ENCODE assay signal across 21 cellular contexts in genomic region chr3:109644332-109644731, GRCh38.
DNase-seq lines count a peak whose midpoint lies in the region; ATAC-seq, FAIRE-seq and TF ChIP-seq lines count a peak whose summit lies in the region.
"Had no signal": no experiment of that assay in that cellular context is flagged by ENCODE, and none has a peak within 500 bp of the region (broad histone marks: within the 10 kb centered on the region; RNA-seq: fewer than 3 reads in every experiment).

No MANE protein-coding gene starts in this region.

- no peak overlapping the region for H3K4me3 ChIP-seq in A549
- H3K4me3 ChIP-seq in HCT116 (replicated peaks in 1 of 2; ENCODE audit: low read depth in 1 of 2, low read length in 2 of 2): no peak overlapping the region
- H3K4me3 ChIP-seq in PC-3 (ENCODE audit: low read length): no peak overlapping the region
- H3K4me3 ChIP-seq: BLaER1 treated with 17β-estradiol and CSF1 and Interleukin-3, amounts not matched to agents 10 nM and 100 nM; GM12878 had no signal

- H3K36me3 ChIP-seq in HCT116 (ENCODE audit: control insufficient read depth in 1 of 2, insufficient read depth in 2 of 2, low read length in 2 of 2): no peaks in the 10 kb centered on the region
- no peaks in the 10 kb centered on the region for H3K36me3 ChIP-seq in PC-3 (ENCODE audit: low read depth, low read length)
- H3K36me3 ChIP-seq: BLaER1 treated with 17β-estradiol and CSF1 and Interleukin-3, amounts not matched to agents 10 nM and 100 nM had no signal

- H3K9me3 ChIP-seq in A549 (no peaks in the 10 kb centered on the region), HCT116 (ENCODE audit: control insufficient read depth in 1 of 2, insufficient read depth in 1 of 2, low read depth in 1 of 2, low read length in 2 of 2) (no peaks in the 10 kb centered on the region), PC-3 (ENCODE audit: low read length) (no peaks in the 10 kb centered on the region)
- H3K9me3 ChIP-seq: Caco-2 had no signal

- H3K9me2 ChIP-seq in HCT116 (ENCODE audit: insufficient read depth): no peaks in the 10 kb centered on the region
- H3K9me2 ChIP-seq in PC-3 (replicated peaks; ENCODE audit: low read length): no peaks in the 10 kb centered on the region

- H3K79me2 ChIP-seq in HCT116 (ENCODE audit: insufficient read depth, low read length) (no peaks in the 10 kb centered on the region), PC-3 (ENCODE audit: low read length) (no peaks in the 10 kb centered on the region)

- DNase-seq in A549 (ENCODE audit: low read depth in 1 of 2, low spot score in 1 of 2): no peak
- DNase-seq in HCT116 (ENCODE audit: low read depth, low spot score): no peak
- DNase-seq in PC-3: no peak
- no peak for DNase-seq in RCC 7860 (ENCODE audit: low spot score)
- DNase-seq in NCI-H510A treated with DMSO at 0.1 percent for 48 hours (lab: John Stamatoyannopoulos, UW): no peak
- DNase-seq in SW 1271 (lab: John Stamatoyannopoulos, UW): no peak
- DNase-seq in DMS153 (lab: John Stamatoyannopoulos, UW): no peak
- DNase-seq: AML-193; Caco-2; CD4-positive, alpha-beta T cell; CD8-positive, alpha-beta T cell; DMS79; DND-41; GDM1 had no signal

- H3K4me2 ChIP-seq in A549 (peak overlapping the region; percentile 39), HCT116 (ENCODE audit: low read length) (peak overlapping the region; percentile 42; the same call in 1 of the 2 replicates), PC-3 (ENCODE audit: low read length) (peak overlapping the region; percentile 32; the same call in 1 of the 2 replicates)
- H3K4me2 ChIP-seq: BLaER1 treated with 17β-estradiol and CSF1 and Interleukin-3, amounts not matched to agents 10 nM and 100 nM had no signal

- H3K27ac ChIP-seq in A549 (peak overlapping the region in 1 of 2 experiments; percentile 59; a peak in 2 of 6 replicates), HCT116 (ENCODE audit: low read depth, low read length) (no peak overlapping the region), PC-3 (ENCODE audit: low read length) (peak overlapping the region; percentile 77)
- H3K27ac ChIP-seq: BLaER1 treated with 17β-estradiol and CSF1 and Interleukin-3, amounts not matched to agents 10 nM and 100 nM; C4-2B had no signal

- 85% methylated on average over 2 of the region's 2 CpGs for WGBS in A549 (ENCODE audit: missing lambda C conversion rate)

- ATAC-seq in A549 (no peak), HCT116 (no peak), PC-3 (no peak)
- ATAC-seq: CD8-positive, alpha-beta T cell; GM12878 had no signal

- FAIRE-seq in A549 (lab: Jason Lieb, UNC) (no peak), RCC 7860 (lab: Jason Lieb, UNC) (peak; percentile 7)
- FAIRE-seq: A204.1, D721Med, GM12878, GM12892, GM18507 had no signal

- H3K27me3 ChIP-seq in HCT116 (ENCODE audit: insufficient read depth, low read length) (no peaks in the 10 kb centered on the region), PC-3 (ENCODE audit: low read length) (no peaks in the 10 kb centered on the region)
- H3K27me3 ChIP-seq: BLaER1 treated with 17β-estradiol and CSF1 and Interleukin-3, amounts not matched to agents 10 nM and 100 nM had no signal

- H3K4me1 ChIP-seq in A549: peaks cover 30% of the 10 kb centered on the region
- peaks cover 7 to 32% of the 10 kb centered on the region in 2 experiments for H3K4me1 ChIP-seq in HCT116 (ENCODE audit: control insufficient read depth in 1 of 2, insufficient read depth in 2 of 2, low read length in 2 of 2)
- peaks cover 54% of the 10 kb centered on the region for H3K4me1 ChIP-seq in PC-3 (ENCODE audit: insufficient read depth, low read length)
- H3K4me1 ChIP-seq: BLaER1 treated with 17β-estradiol and CSF1 and Interleukin-3, amounts not matched to agents 10 nM and 100 nM; Caco-2 had no signal

- TF ChIP-seq RAD21 in A549 (conservative IDR thresholded peaks at IDR 0.05 in 1 of 2, IDR thresholded peaks at IDR 0.05 in 1 of 2) (no peak), HCT116 (IDR thresholded peaks at IDR 0.05; ENCODE audit: low read depth) (no peak)

- TF ChIP-seq POLR2A in A549 (IDR thresholded peaks at IDR 0.05; ENCODE audit: low read length) (no peak), HCT116 (IDR thresholded peaks at IDR 0.05; ENCODE audit: borderline replicate concordance, extremely low read depth, insufficient read depth, insufficient read length) (no peak)

- BruUV-seq in HCT116 (replicated peaks; lab: Mats Ljungman, UMichigan) (no TSS peak), PC-3 (replicated peaks; lab: Mats Ljungman, UMichigan) (no TSS peak)

- CTCF ChIA-PET in A549 (lab: Yijun Ruan, JAX) (no interaction called here), HCT116 (lab: Charles Lee) (interaction anchor here (1.8 kb wide), 1 partner anchor 90 kb away, joined by 4 read pairs; no protein-coding TSS in a partner anchor), PC-3 (lab: Charles Lee) (no interaction called here)

- RAD21 ChIA-PET in HCT116 (lab: Charles Lee; ENCODE audit: low non-redundant PET in 1 of 2, low total read pairs in 2 of 2, uncharacterized antibody in 2 of 2, unreplicated experiment in 2 of 2): no interaction called here

- H4K20me1 ChIP-seq in HCT116 (ENCODE audit: insufficient read depth) (no peaks in the 10 kb centered on the region), PC-3 (ENCODE audit: low read length) (no peaks in the 10 kb centered on the region)
- H4K20me1 ChIP-seq: BLaER1 treated with 17β-estradiol and CSF1 and Interleukin-3, amounts not matched to agents 10 nM and 100 nM had no signal

- peaks cover 5% of the 10 kb centered on the region for H3F3A ChIP-seq in PC-3 (ENCODE audit: low read length, unreplicated experiment)

- TF ChIP-seq EP300 in A549 (IDR thresholded peaks at IDR 0.05): no peak

- POLR2A ChIA-PET in A549 (lab: Yijun Ruan, JAX) (no interaction called here), HCT116 (lab: Charles Lee) (no interaction called here), PC-3 (lab: Charles Lee; ENCODE audit: unreplicated experiment) (no interaction called here)

- TF ChIP-seq CTCF in A549 (IDR thresholded peaks at IDR 0.05) (no peak), HCT116 (IDR thresholded peaks at IDR 0.05 in 2 of 3, conservative IDR thresholded peaks at IDR 0.05 in 1 of 3; ENCODE audit: borderline replicate concordance in 1 of 3, insufficient read depth in 1 of 3, low read depth in 2 of 3, low read length in 2 of 3) (no peak), PC-3 (conservative IDR thresholded peaks at IDR 0.05; ENCODE audit: low read depth, low read length) (no peak)

- H2AFZ ChIP-seq in HCT116 (ENCODE audit: low read depth, low read length, poor library complexity, severe bottlenecking) (peak overlapping the region; percentile 0), PC-3 (ENCODE audit: low read length) (no peak overlapping the region)

- intact Hi-C loops in HCT116 (cut with micrococcal nuclease): no loop called here
- intact Hi-C loops in PC-3 (cut with micrococcal nuclease): loop anchor here (5.0 kb wide), 1 partner anchor 43 kb away; no protein-coding TSS in a partner anchor

- H3K9ac ChIP-seq in HCT116 (ENCODE audit: low read length): no peak overlapping the region
- H3K9ac ChIP-seq in PC-3 (ENCODE audit: low read length): peak overlapping the region; percentile 24; the same call in 1 of the 2 replicates
- H3K9ac ChIP-seq: BLaER1 treated with 17β-estradiol and CSF1 and Interleukin-3, amounts not matched to agents 10 nM and 100 nM had no signal

TF ChIP-seq in A549, 52 proteins besides CTCF, POLR2A, EP300 and RAD21:
- no peak for TF ChIP-seq POLR2AphosphoS2 (conservative IDR thresholded peaks at IDR 0.05; ENCODE audit: low read length)
- TF ChIP-seq MAFK (IDR thresholded peaks at IDR 0.05; ENCODE audit: partially characterized antibody): peak; percentile 80
- TF ChIP-seq CBX8 (IDR thresholded peaks at IDR 0.05): no peak
- no peak for TF ChIP-seq USF2 (IDR thresholded peaks at IDR 0.05)
- no peak for TF ChIP-seq HEYL (CRISPR knock-in tag; IDR thresholded peaks at IDR 0.05)

TF ChIP-seq in HCT116, 20 proteins besides CTCF, POLR2A, EP300 and RAD21:
- TF ChIP-seq JUND (IDR thresholded peaks at IDR 0.05) (no peak), ZFX (IDR thresholded peaks at IDR 0.05) (no peak), CEBPB (IDR thresholded peaks at IDR 0.05; ENCODE audit: low read depth) (no peak), MAX (IDR thresholded peaks at IDR 0.05) (no peak)
